Comparison of ENCODE assay signal across 9 cellular contexts in the genomic region with DNA sequence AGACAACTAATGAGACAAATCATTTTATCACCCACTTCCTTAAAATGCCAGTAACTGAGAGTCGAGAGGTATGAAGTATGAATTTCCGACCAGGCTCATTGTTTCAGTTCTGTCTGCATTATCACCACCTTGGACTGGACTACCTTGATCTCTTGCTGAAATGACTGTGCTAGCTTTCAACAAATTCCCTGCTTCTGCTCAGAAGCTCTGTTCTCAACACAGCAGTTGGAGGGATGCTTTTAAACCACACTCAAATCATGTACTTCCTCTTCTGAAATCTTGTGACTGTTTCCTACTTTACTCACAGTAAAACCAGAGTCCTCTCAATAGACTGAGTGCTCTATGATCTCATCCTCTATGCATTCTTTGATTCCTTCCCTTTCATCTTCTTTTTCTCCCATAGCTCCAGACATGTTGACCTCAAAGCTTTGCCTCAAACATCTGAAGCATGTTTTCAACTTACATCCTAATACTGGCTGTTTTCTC.
DNase-seq lines count a peak whose midpoint lies in the region; ATAC-seq, FAIRE-seq and TF ChIP-seq lines count a peak whose summit lies in the region.
"Had no signal": no experiment of that assay in that cellular context is flagged by ENCODE, and none has a peak within 500 bp of the region (broad histone marks: within the 10 kb centered on the region; RNA-seq: fewer than 3 reads in every experiment).

No MANE protein-coding gene starts in this region.

- no peaks in the 10 kb centered on the region for H4K20me1 ChIP-seq in H1 (replicated peaks in 1 of 2; ENCODE audit: control insufficient read depth in 1 of 2, insufficient read depth in 2 of 2, low read length in 2 of 2)

- CTCF ChIA-PET in H1 (lab: Charles Lee; ENCODE audit: partially characterized antibody): no interaction called here

- no peak overlapping the region for H3K56ac ChIP-seq in H1 (replicated peaks; ENCODE audit: insufficient read length, low read depth, low read length)

- H3K27me3 ChIP-seq in H1 (replicated peaks in 1 of 4; ENCODE audit: control insufficient read depth in 3 of 4, extremely low read depth in 1 of 4, insufficient read depth in 3 of 4, low read length in 3 of 4) (no peaks in the 10 kb centered on the region), upper lobe of right lung (no peaks in the 10 kb centered on the region), vagina (no peaks in the 10 kb centered on the region)

- no peak overlapping the region for H2BK5ac ChIP-seq in H1 (ENCODE audit: low read depth, low read length)

- no peak overlapping the region for H3K14ac ChIP-seq in H1 (ENCODE audit: insufficient read length)

- peak; percentile 15 for DNase-seq in SIG-M5 treated with dmso at 0.1 percent for 504 hours (lab: John Stamatoyannopoulos, UW; ENCODE audit: unreplicated experiment)
- no peak for DNase-seq in SIG-M5 (lab: John Stamatoyannopoulos, UW)
- DNase-seq in H1 (ENCODE audit: low read depth in 1 of 2, low spot score in 2 of 2): no peak
- DNase-seq in upper lobe of right lung: no peak
- no peak for DNase-seq in vagina (ENCODE audit: extremely low spot score in 2 of 2)
- DNase-seq in HTR-8/SVneo (ENCODE audit: insufficient read length, low spot score): no peak
- no peak for DNase-seq in amygdala (lab: John Stamatoyannopoulos, UW)
- DNase-seq: activated naive CD8-positive, alpha-beta T cell treated with anti-CD3 and anti-CD28 coated beads, Interleukin-2, amount 10 ng/mL, durations not matched to agents 7 days and 5 days had no signal

- no peak overlapping the region for H2BK12ac ChIP-seq in H1 (ENCODE audit: low read depth, low read length)

- no peak overlapping the region for H3K9ac ChIP-seq in H1 (replicated peaks in 1 of 4; ENCODE audit: extremely low read depth in 1 of 4, low read depth in 3 of 4, low read length in 3 of 4)

- H3K36me3 ChIP-seq in H1 (ENCODE audit: control insufficient read depth in 2 of 4, insufficient read depth in 4 of 4, low read length in 3 of 4): no peaks in the 10 kb centered on the region
- H3K36me3 ChIP-seq in upper lobe of right lung: no peaks in the 10 kb centered on the region
- H3K36me3 ChIP-seq in vagina: no peaks in the 10 kb centered on the region

- H3K18ac ChIP-seq in H1 (ENCODE audit: extremely low read depth, low read length): no peak overlapping the region

- TF ChIP-seq POLR2A in H1 (IDR thresholded peaks at IDR 0.05; ENCODE audit: control extremely low read depth in 1 of 2, low read depth in 2 of 2, low read length in 2 of 2): no peak
- no peak for TF ChIP-seq POLR2A in vagina (IDR thresholded peaks at IDR 0.05)

- no peaks in the 10 kb centered on the region for H3K79me1 ChIP-seq in H1 (ENCODE audit: low read depth, low read length)

- H3K27ac ChIP-seq in H1 (ENCODE audit: low read depth, low read length) (no peak overlapping the region), upper lobe of right lung (no peak overlapping the region), vagina (no peak overlapping the region)

- no peak overlapping the region for H2BK120ac ChIP-seq in H1 (replicated peaks; ENCODE audit: low read depth, low read length)

- H4K8ac ChIP-seq in H1 (ENCODE audit: extremely low read depth, insufficient read depth, low read length): no peak overlapping the region

- no peak for TF ChIP-seq EP300 in H1 (IDR thresholded peaks at IDR 0.05; ENCODE audit: borderline replicate concordance in 1 of 2, low read depth in 2 of 2, low read length in 2 of 2)

- no peak overlapping the region for H4K5ac ChIP-seq in H1 (ENCODE audit: insufficient read length, low read depth, low read length)

- peak overlapping the region; percentile 82; the same call in 1 of the 2 replicates for H2AFZ ChIP-seq in H1 (ENCODE audit: low read length)

- no peak overlapping the region for H2BK15ac ChIP-seq in H1 (ENCODE audit: low read length)

- peaks cover 0 to 3% (median 0%) of the 10 kb centered on the region in 4 experiments; a peak in 2 of 7 replicates for H3K4me1 ChIP-seq in H1 (replicated peaks in 1 of 4; ENCODE audit: control insufficient read depth in 3 of 4, insufficient read depth in 4 of 4, low read length in 3 of 4)
- no peaks in the 10 kb centered on the region for H3K4me1 ChIP-seq in upper lobe of right lung
- H3K4me1 ChIP-seq in vagina: no peaks in the 10 kb centered on the region

- H2AK5ac ChIP-seq in H1 (ENCODE audit: low read depth, low read length): no peak overlapping the region

- H3K9me3 ChIP-seq in H1 (ENCODE audit: insufficient read depth in 2 of 2, low read depth in 1 of 2, low read length in 1 of 2) (no peaks in the 10 kb centered on the region), upper lobe of right lung (no peaks in the 10 kb centered on the region), vagina (no peaks in the 10 kb centered on the region)

- no peak overlapping the region for H4K91ac ChIP-seq in H1 (replicated peaks; ENCODE audit: insufficient read length, low read length)

- TF ChIP-seq CTCF in H1 (IDR thresholded peaks at IDR 0.05; ENCODE audit: control extremely low read depth in 1 of 3, insufficient read depth in 1 of 3, low read depth in 1 of 3, low read length in 3 of 3) (no peak), upper lobe of right lung (IDR thresholded peaks at IDR 0.05) (no peak), vagina (IDR thresholded peaks at IDR 0.05) (no peak)

- FAIRE-seq in H1 (lab: Jason Lieb, UNC) (no peak), HTR-8/SVneo (lab: Jason Lieb, UNC) (no peak)

- POLR2A ChIA-PET in H1 (lab: Charles Lee; ENCODE audit: partially characterized antibody): no interaction called here

- peak; percentile 78 for ATAC-seq in HG03280 (IDR thresholded peaks at IDR 0.05; ENCODE audit: unreplicated experiment)
- ATAC-seq in upper lobe of right lung: peak; percentile 89

- no peaks in the 10 kb centered on the region for H3K23me2 ChIP-seq in H1 (ENCODE audit: low read depth, low read length)

- WGBS in H1 (ENCODE audit: extremely low coverage in 1 of 2, insufficient coverage in 1 of 2, insufficient read length in 1 of 2, insufficient replicate concordance in 2 of 2, low coverage in 1 of 2, low lambda C conversion rate in 2 of 2, missing lambda C conversion rate in 1 of 2), 2 experiments: 50% methylated on average over 2 of the region's 2 CpGs; no CpG with 5 or more reads in 1 of the 2 experiments

- H2BK20ac ChIP-seq in H1 (ENCODE audit: low read length): no peak overlapping the region

- intact Hi-C loops in upper lobe of right lung (cut with DNase I): no loop called here
- intact Hi-C loops in vagina (cut with DNase I): no loop called here

- H3K23ac ChIP-seq in H1 (ENCODE audit: insufficient read length): no peak overlapping the region

- H3K4me3 ChIP-seq in H1 (ENCODE audit: extremely low read depth in 1 of 4, insufficient read depth in 2 of 4, low read depth in 3 of 4, low read length in 4 of 4) (no peak overlapping the region), upper lobe of right lung (no peak overlapping the region), vagina (no peak overlapping the region)

- no peak overlapping the region for H3K4ac ChIP-seq in H1 (replicated peaks; ENCODE audit: insufficient read length, low read depth, low read length)

- no peak overlapping the region for H3K4me2 ChIP-seq in H1 (ENCODE audit: insufficient read depth in 1 of 2, low read depth in 2 of 2, low read length in 2 of 2)

- H3K79me2 ChIP-seq in H1 (ENCODE audit: control insufficient read depth in 1 of 2, insufficient read depth in 2 of 2, low read length in 2 of 2): no peaks in the 10 kb centered on the region

- no peak for TF ChIP-seq RAD21 in H1 (IDR thresholded peaks at IDR 0.05 in 1 of 2, conservative IDR thresholded peaks at IDR 0.05 in 1 of 2; ENCODE audit: low read depth in 2 of 2, low read length in 2 of 2)

TF ChIP-seq in H1, 55 proteins besides CTCF, POLR2A, EP300 and RAD21:
- TF ChIP-seq CBX5 (IDR thresholded peaks at IDR 0.05; ENCODE audit: low read depth, low read length): no peak
